1 cellular context compared by ENCODE assay signal in genomic region chr16:27982184-27982583, GRCh38.
A peak's percentile ranks its signal among the peaks of the same experiment; 100 is the strongest.
TF ChIP-seq lines count a peak whose summit lies in the region.

No MANE protein-coding gene starts in this region.

TF ChIP-seq in IMR-90, 13 proteins besides CTCF, POLR2A, EP300 and RAD21:
- TF ChIP-seq USF2 (IDR thresholded peaks at IDR 0.05; ENCODE audit: low read depth, low read length) (peak; percentile 69), FOS (IDR thresholded peaks at IDR 0.05; ENCODE audit: low read depth, low read length) (no peak), MXI1 (IDR thresholded peaks at IDR 0.05; ENCODE audit: borderline replicate concordance, low read depth, low read length) (no peak), ELK1 (IDR thresholded peaks at IDR 0.05; ENCODE audit: borderline replicate concordance, low read depth, low read length) (no peak)
